Comparison of ENCODE assay signal across 13 cellular contexts in the genomic region with DNA sequence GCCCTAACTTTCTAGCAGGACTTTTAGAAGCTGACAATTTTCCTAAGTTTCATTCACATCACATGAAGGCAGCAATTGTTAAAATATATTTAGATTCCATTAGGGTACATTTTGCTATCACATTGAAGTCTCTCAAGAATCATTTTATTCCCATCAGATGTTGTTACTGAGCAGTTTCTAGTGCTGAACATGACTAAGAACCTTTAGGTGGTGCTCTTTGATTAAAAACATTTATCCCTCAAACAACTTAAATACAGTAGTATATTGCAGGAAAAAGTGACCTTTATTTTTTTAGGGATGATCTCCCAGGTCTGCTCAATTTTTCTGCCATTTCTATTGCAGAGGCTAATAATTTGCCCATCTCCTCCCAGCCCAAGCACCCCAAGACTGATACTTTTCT. TPM values are rescaled to one million over a fixed set of nuclear protein-coding genes. Genes with fewer than 3 reads are reported as not detected.
DNase-seq lines count a peak whose midpoint lies in the region; ATAC-seq, FAIRE-seq and TF ChIP-seq lines count a peak whose summit lies in the region.
"Had no signal": no experiment of that assay in that cellular context is flagged by ENCODE, and none has a peak within 500 bp of the region (broad histone marks: within the 10 kb centered on the region; RNA-seq: fewer than 3 reads in every experiment).

No MANE protein-coding gene starts in this region.

- peaks cover 35% of the 10 kb centered on the region for H3K36me3 Mint-ChIP-seq in activated CD8-positive, alpha-beta T cell treated with anti-CD3 and anti-CD28 coated beads for 36 hours (ENCODE audit: low read depth)
- peaks cover 23% of the 10 kb centered on the region for H3K36me3 Mint-ChIP-seq in endothelial cell (ENCODE audit: low read depth, unreplicated experiment)

- H3K9me3 ChIP-seq in Loucy (ENCODE audit: insufficient read depth, low read depth, low read length), result no peaks in the 10 kb centered on the region
- no peaks in the 10 kb centered on the region for H3K9me3 ChIP-seq in adipocyte (ENCODE audit: control insufficient read depth, low read length)
- no peaks in the 10 kb centered on the region for H3K9me3 ChIP-seq in HepG2 (ENCODE audit: low read length)

- no peak overlapping the region for H2AFZ ChIP-seq in Loucy (ENCODE audit: low read length)
- no peak overlapping the region for H2AFZ ChIP-seq in HepG2 (ENCODE audit: low read length)

- TF ChIP-seq EP300 in HepG2 (IDR thresholded peaks at IDR 0.05; ENCODE audit: low read depth in 2 of 2, low read length in 2 of 2) (no peak), HepG2 (CRISPR knock-in tag; IDR thresholded peaks at IDR 0.05; ENCODE audit: borderline replicate concordance) (no peak)

- in situ Hi-C loops in HepG2 (cut with HindIII; ENCODE audit: extremely low pct_ligation_motif_present, low pct_unique_long_range_greater_than_20kb), result no loop called here

- no peaks in the 10 kb centered on the region for H3K4me1 ChIP-seq in Loucy (ENCODE audit: insufficient read depth, low read length, poor library complexity, severe bottlenecking)
- H3K4me1 ChIP-seq in adipocyte (ENCODE audit: control insufficient read depth, insufficient read depth, low read length), result peaks cover 5% of the 10 kb centered on the region
- H3K4me1 ChIP-seq in HepG2 (ENCODE audit: insufficient read depth, low read length), result no peaks in the 10 kb centered on the region

- H3K4me2 ChIP-seq in Loucy (ENCODE audit: low read depth, low read length, poor library complexity, severe bottlenecking), result no peak overlapping the region
- no peak overlapping the region for H3K4me2 ChIP-seq in HepG2 (ENCODE audit: low read depth, low read length)

- DNase-seq in DMS114 treated with DMSO at 0.1 percent for 48 hours (lab: John Stamatoyannopoulos, UW; ENCODE audit: unreplicated experiment), result peak; percentile 5
- DNase-seq in adipocyte (ENCODE audit: low read depth), result peak; percentile 51
- DNase-seq in HepG2 (ENCODE audit: low spot score), result no peak
- no peak for DNase-seq in activated CD8-positive, alpha-beta T cell treated with anti-CD3 and anti-CD28 coated beads for 36 hours
- no peak for DNase-seq in 8988T
- DNase-seq in NCI-H2196 treated with DMSO at 0.1 percent for 48 hours (lab: John Stamatoyannopoulos, UW; ENCODE audit: unreplicated experiment), result no peak
- DNase-seq in endothelial cell (ENCODE audit: low spot score), result no peak
- DNase-seq: activated CD4-positive, alpha-beta T cell treated with anti-CD3 and anti-CD28 coated beads for 4 hours; NCI-H187 treated with DMSO at 0.1 percent for 48 hours; SHP77; stimulated activated CD4-positive, alpha-beta T cell treated with anti-CD3 and anti-CD28 coated beads, Interleukin-12 subunit alpha, Interleukin-12 subunit beta, amount 100 ng/mL, for 4 hours had no signal

- POLR2A ChIA-PET in HepG2 (lab: Yijun Ruan, JAX), result no interaction called here
- POLR2A ChIA-PET in activated CD8-positive, alpha-beta T cell treated with anti-CD3 and anti-CD28 coated beads for 36 hours (lab: Charles Lee), result no interaction called here

- no peak overlapping the region for H3K27ac Mint-ChIP-seq in activated CD8-positive, alpha-beta T cell treated with anti-CD3 and anti-CD28 coated beads for 36 hours
- no peak overlapping the region for H3K27ac Mint-ChIP-seq in endothelial cell (ENCODE audit: unreplicated experiment)

- H3F3A ChIP-seq in Loucy (ENCODE audit: low read depth), result no peaks in the 10 kb centered on the region

- TF ChIP-seq POLR2A in HepG2 (IDR thresholded peaks at IDR 0.05; ENCODE audit: insufficient read depth in 1 of 2, low read depth in 2 of 2, low read length in 2 of 2), result no peak

- peaks cover 34% of the 10 kb centered on the region for H3K4me1 Mint-ChIP-seq in activated CD8-positive, alpha-beta T cell treated with anti-CD3 and anti-CD28 coated beads for 36 hours (ENCODE audit: low read depth)
- no peaks in the 10 kb centered on the region for H3K4me1 Mint-ChIP-seq in endothelial cell (ENCODE audit: unreplicated experiment)

- H3K27ac ChIP-seq in HepG2 (ENCODE audit: extremely low read length, insufficient read depth, low read length), result no peak overlapping the region

- H3K9ac ChIP-seq in Loucy (ENCODE audit: low read depth, low read length, poor library complexity, severe bottlenecking) (no peak overlapping the region), adipocyte (ENCODE audit: low read length) (no peak overlapping the region), HepG2 (ENCODE audit: insufficient read depth, low read depth, low read length) (no peak overlapping the region)

- H3K9me2 ChIP-seq in Loucy (replicated peaks; ENCODE audit: low read depth, low read length), result no peaks in the 10 kb centered on the region

- no peaks in the 10 kb centered on the region for H3K27me3 Mint-ChIP-seq in activated CD8-positive, alpha-beta T cell treated with anti-CD3 and anti-CD28 coated beads for 36 hours
- peaks cover 7% of the 10 kb centered on the region for H3K27me3 Mint-ChIP-seq in endothelial cell (ENCODE audit: unreplicated experiment)

- no peak overlapping the region for H3K4me3 Mint-ChIP-seq in activated CD8-positive, alpha-beta T cell treated with anti-CD3 and anti-CD28 coated beads for 36 hours
- no peak overlapping the region for H3K4me3 Mint-ChIP-seq in endothelial cell (ENCODE audit: unreplicated experiment)

- peaks cover 4% of the 10 kb centered on the region for H3K9me3 Mint-ChIP-seq in activated CD8-positive, alpha-beta T cell treated with anti-CD3 and anti-CD28 coated beads for 36 hours
- H3K9me3 Mint-ChIP-seq in endothelial cell (ENCODE audit: unreplicated experiment), result no peaks in the 10 kb centered on the region

- no peak for FAIRE-seq in HepG2 (lab: Jason Lieb, UNC)
- FAIRE-seq: GM12892 had no signal

- H4K20me1 ChIP-seq in Loucy (ENCODE audit: insufficient read depth, low read length, poor library complexity, severe bottlenecking) (no peaks in the 10 kb centered on the region), HepG2 (ENCODE audit: insufficient read depth, low read length) (no peaks in the 10 kb centered on the region)

- TF ChIP-seq RAD21 in HepG2 (CRISPR knock-in tag; IDR thresholded peaks at IDR 0.05), result no peak

- CTCF ChIA-PET in HepG2 (lab: Yijun Ruan, JAX; ENCODE audit: low intra/inter-chr PET ratio, low total read pairs), result no interaction called here
- CTCF ChIA-PET in activated CD8-positive, alpha-beta T cell treated with anti-CD3 and anti-CD28 coated beads for 36 hours (lab: Charles Lee), result no interaction called here

- peak; percentile 35 for TF ChIP-seq CTCF in Loucy (conservative IDR thresholded peaks at IDR 0.05; ENCODE audit: low read length)
- TF ChIP-seq CTCF in HepG2 (CRISPR knock-in tag; IDR thresholded peaks at IDR 0.05), result peak; percentile 22; the same call in 1 of the 2 replicates
- TF ChIP-seq CTCF in activated CD8-positive, alpha-beta T cell treated with anti-CD3 and anti-CD28 coated beads for 36 hours (IDR thresholded peaks at IDR 0.05), result no peak
- no peak for TF ChIP-seq CTCF in endothelial cell (IDR thresholded peaks at IDR 0.05; ENCODE audit: unreplicated experiment)

- H3K27me3 ChIP-seq in Loucy (ENCODE audit: insufficient read depth, low read length, poor library complexity, severe bottlenecking), result no peaks in the 10 kb centered on the region
- H3K27me3 ChIP-seq in adipocyte (replicated peaks; ENCODE audit: control insufficient read depth, insufficient read depth, low read length), result no peaks in the 10 kb centered on the region
- no peaks in the 10 kb centered on the region for H3K27me3 ChIP-seq in HepG2 (ENCODE audit: control insufficient read depth in 1 of 2, insufficient read depth in 2 of 2, low read length in 2 of 2)

- intact Hi-C loops in HepG2 (cut with micrococcal nuclease; ENCODE audit: unreplicated experiment), result no loop called here
- intact Hi-C loops in activated CD8-positive, alpha-beta T cell treated with anti-CD3 and anti-CD28 coated beads for 36 hours (cut with micrococcal nuclease), result no loop called here

- H3K79me2 ChIP-seq in Loucy (ENCODE audit: insufficient read depth, low read length) (no peaks in the 10 kb centered on the region), HepG2 (ENCODE audit: insufficient read depth, low read length) (no peaks in the 10 kb centered on the region)

- no peak overlapping the region for H3K4me3 ChIP-seq in Loucy (ENCODE audit: low read length, poor library complexity, severe bottlenecking)
- H3K4me3 ChIP-seq in adipocyte (ENCODE audit: low read length), result no peak overlapping the region
- no peak overlapping the region for H3K4me3 ChIP-seq in HepG2 (replicated peaks in 1 of 3; ENCODE audit: insufficient read depth in 1 of 3, low read depth in 2 of 3, low read length in 3 of 3)

- ATAC-seq in HepG2, result no peak
- no peak for ATAC-seq in activated CD8-positive, alpha-beta T cell treated with anti-CD3 and anti-CD28 coated beads for 36 hours

- H3K36me3 ChIP-seq in Loucy (ENCODE audit: insufficient read depth, low read length) (no peaks in the 10 kb centered on the region), adipocyte (ENCODE audit: control insufficient read depth, insufficient read depth, low read length, severe bottlenecking) (peaks cover 5% of the 10 kb centered on the region), HepG2 (replicated peaks in 1 of 2; ENCODE audit: control insufficient read depth in 1 of 2, insufficient read depth in 2 of 2, low read length in 2 of 2) (no peaks in the 10 kb centered on the region)

- no TSS peak for BruUV-seq in HepG2 (replicated peaks; lab: Mats Ljungman, UMichigan)

RNA-seq across cellular contexts. Expression of gene NARS1, which starts 22.9 kb away (rescaled TPM):
- 200 and 292 TPM in 2 replicates for total RNA-seq in HepG2 (2016; rRNA removed; fragmentation: Illumina TruSeq; extraction: Trizol)
- 18.6 and 19.7 TPM in 2 replicates for total RNA-seq in HepG2 (2016; cell fraction: cytosol; rRNA removed; fragmentation: Illumina TruSeq; extraction: Trizol; ENCODE audit: low read depth)
- total RNA-seq in HepG2 (2016; cell fraction: insoluble cytoplasmic fraction; rRNA removed; fragmentation: Illumina TruSeq; extraction: Trizol), result 204 and 283 TPM in 2 replicates
- 24.0 and 28.8 TPM in 2 replicates for total RNA-seq in HepG2 (2016; cell fraction: membrane; rRNA removed; fragmentation: Illumina TruSeq; extraction: Trizol)
- 132 and 136 TPM in 2 replicates for total RNA-seq in HepG2 (2016; cell fraction: nucleus; rRNA removed; fragmentation: Illumina TruSeq; extraction: Trizol)
- polyA plus RNA-seq in HepG2 (2011; rRNA removed), result 130 and 144 TPM in 2 replicates
- 67.4 and 109 TPM in 2 replicates for polyA plus RNA-seq in HepG2 (2011; cell fraction: cytosol; rRNA removed)
- polyA plus RNA-seq in HepG2 (2011; cell fraction: nucleus; rRNA removed), result 162 and 209 TPM in 2 replicates
- polyA plus RNA-seq in HepG2 (2012), result 127 and 139 TPM in 2 replicates
- 4.7 and 5.7 TPM in 2 replicates for polyA plus RNA-seq in HepG2 (2016; cell fraction: cytosol; fragmentation: Illumina TruSeq; extraction: Trizol; ENCODE audit: low read depth)
- 225 and 239 TPM in 2 replicates for polyA plus RNA-seq in HepG2 (2016; cell fraction: insoluble cytoplasmic fraction; fragmentation: Illumina TruSeq; extraction: Trizol; ENCODE audit: low read depth)
- polyA plus RNA-seq in HepG2 (2016; cell fraction: membrane; fragmentation: Illumina TruSeq; extraction: Trizol; ENCODE audit: low read depth), result 14.0 and 17.6 TPM in 2 replicates
- polyA plus RNA-seq in HepG2 (2016; cell fraction: nucleus; fragmentation: Illumina TruSeq; extraction: Trizol; ENCODE audit: insufficient read depth, low read depth), result 191 and 197 TPM in 2 replicates
- polyA minus RNA-seq in HepG2 (2011; rRNA and poly(A)+ RNA removed; ENCODE audit: low replicate concordance), result 110 and 175 TPM in 2 replicates
- polyA minus RNA-seq in HepG2 (2011; cell fraction: cytosol; rRNA and poly(A)+ RNA removed), result 104 and 117 TPM in 2 replicates
- 174 and 191 TPM in 2 replicates for polyA minus RNA-seq in HepG2 (2011; cell fraction: nucleus; rRNA and poly(A)+ RNA removed)
- 100 to 1,000 TPM; 106 to 109 TPM for total RNA-seq in activated CD8-positive, alpha-beta T cell treated with anti-CD3 and anti-CD28 coated beads for 36 hours
- total RNA-seq in endothelial cell (ENCODE audit: unreplicated experiment), result 101 TPM

RNA-seq across cellular contexts. Expression of gene FECH, which starts 58.0 kb away (rescaled TPM):
- total RNA-seq in HepG2 (2016; rRNA removed; fragmentation: Illumina TruSeq; extraction: Trizol), result 21.9 and 29.1 TPM in 2 replicates
- total RNA-seq in HepG2 (2016; cell fraction: cytosol; rRNA removed; fragmentation: Illumina TruSeq; extraction: Trizol; ENCODE audit: low read depth), result 2.8 and 3.2 TPM in 2 replicates
- total RNA-seq in HepG2 (2016; cell fraction: insoluble cytoplasmic fraction; rRNA removed; fragmentation: Illumina TruSeq; extraction: Trizol), result 23.3 and 28.6 TPM in 2 replicates
- 9.2 and 9.7 TPM in 2 replicates for total RNA-seq in HepG2 (2016; cell fraction: membrane; rRNA removed; fragmentation: Illumina TruSeq; extraction: Trizol)
- 10.9 and 11.0 TPM in 2 replicates for total RNA-seq in HepG2 (2016; cell fraction: nucleus; rRNA removed; fragmentation: Illumina TruSeq; extraction: Trizol)
- polyA plus RNA-seq in HepG2 (2011; rRNA removed), result 14.7 and 16.4 TPM in 2 replicates
- 14.1 and 16.3 TPM in 2 replicates for polyA plus RNA-seq in HepG2 (2011; cell fraction: cytosol; rRNA removed)
- 5.4 and 9.2 TPM in 2 replicates for polyA plus RNA-seq in HepG2 (2011; cell fraction: nucleus; rRNA removed)
- 10.4 and 11.0 TPM in 2 replicates for polyA plus RNA-seq in HepG2 (2012)
- 2.7 and 3.8 TPM in 2 replicates for polyA plus RNA-seq in HepG2 (2016; cell fraction: cytosol; fragmentation: Illumina TruSeq; extraction: Trizol; ENCODE audit: low read depth)
- polyA plus RNA-seq in HepG2 (2016; cell fraction: insoluble cytoplasmic fraction; fragmentation: Illumina TruSeq; extraction: Trizol; ENCODE audit: low read depth), result 26.1 and 27.9 TPM in 2 replicates
- 7.3 and 7.4 TPM in 2 replicates for polyA plus RNA-seq in HepG2 (2016; cell fraction: membrane; fragmentation: Illumina TruSeq; extraction: Trizol; ENCODE audit: low read depth)
- 16.2 and 16.7 TPM in 2 replicates for polyA plus RNA-seq in HepG2 (2016; cell fraction: nucleus; fragmentation: Illumina TruSeq; extraction: Trizol; ENCODE audit: insufficient read depth, low read depth)
- 15.9 and 39.3 TPM in 2 replicates for polyA minus RNA-seq in HepG2 (2011; rRNA and poly(A)+ RNA removed; ENCODE audit: low replicate concordance)
- 12.3 and 14.0 TPM in 2 replicates for polyA minus RNA-seq in HepG2 (2011; cell fraction: cytosol; rRNA and poly(A)+ RNA removed)
- polyA minus RNA-seq in HepG2 (2011; cell fraction: nucleus; rRNA and poly(A)+ RNA removed), result 8.2 and 9.6 TPM in 2 replicates
- 10 to 100 TPM; 25.5 to 28.8 TPM for total RNA-seq in activated CD8-positive, alpha-beta T cell treated with anti-CD3 and anti-CD28 coated beads for 36 hours
- total RNA-seq in endothelial cell (ENCODE audit: unreplicated experiment), result 51.6 TPM

Comparison
In these comparisons a context has a peak if more than half of its experiments do, and no peak if none do; other contexts are left out.
1. DNase-seq: peak in DMS114 treated with DMSO at 0.1 percent for 48 hours (single experiment) and adipocyte (single experiment); none in HepG2 (single experiment), activated CD8-positive, alpha-beta T cell treated with anti-CD3 and anti-CD28 coated beads for 36 hours (single experiment), 8988T (single experiment), NCI-H2196 treated with DMSO at 0.1 percent for 48 hours (single experiment) and endothelial cell (single experiment).
2. CTCF ChIP-seq: peak in Loucy (single experiment) and HepG2 (single experiment); none in activated CD8-positive, alpha-beta T cell treated with anti-CD3 and anti-CD28 coated beads for 36 hours (single experiment) and endothelial cell (single experiment).